ENCODE assay signal across 16 cellular contexts in genomic region chr2:234994340-234995321, GRCh38. TPM values are rescaled to one million over a fixed set of nuclear protein-coding genes. Genes with fewer than 3 reads are reported as not detected.
A peak's percentile ranks its signal among the peaks of the same experiment; 100 is the strongest.
DNase-seq lines count a peak whose midpoint lies in the region; ATAC-seq, FAIRE-seq and TF ChIP-seq lines count a peak whose summit lies in the region.
"Had no signal": no experiment of that assay in that cellular context is flagged by ENCODE, and none has a peak within 500 bp of the region (broad histone marks: within the 10 kb centered on the region; RNA-seq: fewer than 3 reads in every experiment).

No MANE protein-coding gene starts in this region.

- H3K4me1 ChIP-seq in Caco-2: peaks cover 57% of the 10 kb centered on the region
- peaks cover 11% of the 10 kb centered on the region for H3K4me1 ChIP-seq in fibroblast of lung (ENCODE audit: control insufficient read depth, extremely low read depth, insufficient read depth, low read length)
- H3K4me1 ChIP-seq in pancreas: peaks cover 52 to 64% (median 54%) of the 10 kb centered on the region in 3 donors
- H3K4me1 ChIP-seq: parathyroid adenoma had no signal

- ATAC-seq in pancreas (peak in 2 of 4 donors; percentile 5 to 6), T-helper 17 cell (no peak)
- ATAC-seq: activated T-cell treated with anti-CD3 and anti-CD28 coated beads, Interleukin-2, amount 50 U/mL, for 72 hours; effector memory CD8-positive, alpha-beta T cell had no signal

- peaks cover 3% of the 10 kb centered on the region for H4K20me1 ChIP-seq in fibroblast of lung (ENCODE audit: control insufficient read depth, extremely low read depth, insufficient read depth, low read length)

- H3K27me3 ChIP-seq in Caco-2 (replicated peaks; ENCODE audit: control insufficient read depth, insufficient read depth, low read length) (no peaks in the 10 kb centered on the region), fibroblast of lung (ENCODE audit: control insufficient read depth, insufficient read depth, low read length) (no peaks in the 10 kb centered on the region), pancreas (no peaks in the 10 kb centered on the region)

- H3K4me3 Mint-ChIP-seq in Caco-2 (ENCODE audit: unreplicated experiment) (peak overlapping the region; percentile 7), T-helper 17 cell (no peak overlapping the region)
- H3K4me3 Mint-ChIP-seq: activated T-cell treated with anti-CD3 and anti-CD28 coated beads, Interleukin-2, amount 50 U/mL, for 72 hours; effector memory CD8-positive, alpha-beta T cell had no signal

- DNase-seq in Caco-2 (no peak), NCI-H460 (ENCODE audit: extremely low read depth, low read depth) (peak; percentile 14), fibroblast of lung (ENCODE audit: low read depth in 2 of 2) (peak in 1 of 2 donors; percentile 36), pancreas (peak in 1 of 6 donors; percentile 17), T1000 (lab: John Stamatoyannopoulos, UW) (no peak), EL (no peak), T-helper 17 cell (no peak), AML-193 (lab: John Stamatoyannopoulos, UW) (no peak)
- DNase-seq: activated T-cell treated with anti-CD3 and anti-CD28 coated beads, Interleukin-2, amount 50 U/mL, for 72 hours; amniotic stem cell; effector memory CD8-positive, alpha-beta T cell; GF-D8; NCI-H187; SW 1271 had no signal

- intact Hi-C loops in Caco-2 (cut with micrococcal nuclease; ENCODE audit: unreplicated experiment): no loop called here
- intact Hi-C loops in pancreas (cut with DNase I): loop anchor here in 2 of 3 donors (5.0 to 10.0 kb wide), 2 partner anchors 42 to 50 kb away; partner anchors contain the start of gene SH3BP4 (in 1 of the 2)

- no peak overlapping the region for H3K9ac ChIP-seq in fibroblast of lung (ENCODE audit: insufficient read depth, low read length)
- H3K9ac ChIP-seq: parathyroid adenoma had no signal

- H3K4me3 ChIP-seq in Caco-2 (ENCODE audit: low read depth, low read length) (no peak overlapping the region), fibroblast of lung (replicated peaks in 1 of 4; ENCODE audit: control extremely low read depth in 1 of 4, insufficient read depth in 1 of 4, low read depth in 3 of 4, low read length in 4 of 4) (no peak overlapping the region), pancreas (no peak overlapping the region)

- 73 to 75% methylated on average over 29 of the region's 29 CpGs for WGBS in pancreas, 2 donors

- POLR2A ChIA-PET in Caco-2 (lab: Charles Lee): no interaction called here

- no peak overlapping the region for H2AFZ ChIP-seq in fibroblast of lung (ENCODE audit: low read length)
- H2AFZ ChIP-seq: parathyroid adenoma had no signal

- H3K36me3 Mint-ChIP-seq in Caco-2 (ENCODE audit: insufficient read depth, unreplicated experiment) (peaks cover 24% of the 10 kb centered on the region), T-helper 17 cell (ENCODE audit: low read depth) (no peaks in the 10 kb centered on the region)

- peaks cover 21% of the 10 kb centered on the region for H3K4me1 Mint-ChIP-seq in Caco-2 (ENCODE audit: low read depth, unreplicated experiment)
- H3K4me1 Mint-ChIP-seq in T-helper 17 cell: peaks cover 7% of the 10 kb centered on the region

- BruUV-seq in Caco-2 (replicated peaks; lab: Mats Ljungman, UMichigan): no TSS peak

- H3K27ac Mint-ChIP-seq in Caco-2 (ENCODE audit: unreplicated experiment) (peak overlapping the region; percentile 85), T-helper 17 cell (no peak overlapping the region)
- H3K27ac Mint-ChIP-seq: activated T-cell treated with anti-CD3 and anti-CD28 coated beads, Interleukin-2, amount 50 U/mL, for 72 hours; effector memory CD8-positive, alpha-beta T cell had no signal

- CTCF ChIA-PET in Caco-2 (lab: Charles Lee): no interaction called here

- H3K36me3 ChIP-seq in Caco-2 (ENCODE audit: control insufficient read depth, insufficient read depth, low read length) (no peaks in the 10 kb centered on the region), fibroblast of lung (ENCODE audit: control insufficient read depth, insufficient read depth, low read length) (peaks cover 32% of the 10 kb centered on the region), pancreas (peaks cover 0 to 5% (median 0%) of the 10 kb centered on the region in 3 donors)

- no peak for FAIRE-seq in pancreas (lab: Jason Lieb, UNC)

- H3K27ac ChIP-seq in fibroblast of lung (ENCODE audit: insufficient read depth, low read length): peak overlapping the region; percentile 19
- peak overlapping the region; percentile 32 to 69 (median 56) for H3K27ac ChIP-seq in pancreas
- H3K27ac ChIP-seq: parathyroid adenoma had no signal

- H3K27me3 Mint-ChIP-seq in Caco-2 (ENCODE audit: insufficient read depth, unreplicated experiment) (no peaks in the 10 kb centered on the region), T-helper 17 cell (peaks cover 44% of the 10 kb centered on the region)

- H3K79me2 ChIP-seq in fibroblast of lung (ENCODE audit: control insufficient read depth, insufficient read depth, low read length): peaks cover 98% of the 10 kb centered on the region
- H3K79me2 ChIP-seq: parathyroid adenoma had no signal

- TF ChIP-seq CTCF in Caco-2 (IDR thresholded peaks at IDR 0.05; ENCODE audit: insufficient read depth in 1 of 2, low read depth in 1 of 2, low read length in 1 of 2, severe bottlenecking in 1 of 2, unreplicated experiment in 1 of 2): no peak
- TF ChIP-seq CTCF in fibroblast of lung (conservative IDR thresholded peaks at IDR 0.05 in 1 of 2, IDR thresholded peaks at IDR 0.05 in 1 of 2; ENCODE audit: low read depth in 1 of 2, low read length in 2 of 2): no peak
- no peak for TF ChIP-seq CTCF in pancreas (IDR thresholded peaks at IDR 0.05)

- H3K9me3 Mint-ChIP-seq in Caco-2 (ENCODE audit: unreplicated experiment): no peaks in the 10 kb centered on the region
- H3K9me3 Mint-ChIP-seq: activated T-cell treated with anti-CD3 and anti-CD28 coated beads, Interleukin-2, amount 50 U/mL, for 72 hours; effector memory CD8-positive, alpha-beta T cell; IgD-negative memory B cell had no signal

- no peaks in the 10 kb centered on the region for H3K9me3 ChIP-seq in Caco-2
- H3K9me3 ChIP-seq in fibroblast of lung (ENCODE audit: control insufficient read depth, insufficient read depth, low read depth, low read length): no peaks in the 10 kb centered on the region
- H3K9me3 ChIP-seq in pancreas: no peaks in the 10 kb centered on the region
- no peaks in the 10 kb centered on the region for H3K9me3 ChIP-seq in T-helper 17 cell (ENCODE audit: control insufficient read depth, low read length, poor library complexity, severe bottlenecking)

- H3K4me2 ChIP-seq in fibroblast of lung (ENCODE audit: extremely low read depth, insufficient read depth, low read length): no peak overlapping the region

RNA-seq across cellular contexts. Expression of gene SH3BP4, which starts 42.8 kb away (rescaled TPM):
- total RNA-seq in Caco-2 (2022) (29.1 and 29.9 TPM in 2 replicates), fibroblast of lung (36.5 and 74.8 TPM in 2 replicates), pancreas (10 to 100 TPM; 61.6 to 99.7 (median 64.0) TPM), T-helper 17 cell (under 1 TPM; 0.15 to 0.94 TPM)
- 28.2 and 36.9 TPM in 2 replicates for total RNA-seq in NCI-H460 (2014; rRNA removed; shearing (Covaris generic))
- polyA plus RNA-seq in NCI-H460 (2014; cell fraction: nucleus; rRNA removed): 9.6 and 10.6 TPM in 2 replicates
- polyA plus RNA-seq in fibroblast of lung (86.6 and 150 TPM in 2 replicates), pancreas (10 to 100 TPM; 20.5 to 22.1 TPM)
- polyA plus RNA-seq in fibroblast of lung (2012): 68.3 and 92.3 TPM in 2 replicates
- polyA minus RNA-seq in fibroblast of lung (ENCODE audit: low replicate concordance): 287 and 396 TPM in 2 replicates

Comparison
In these comparisons a context has a peak if more than half of its experiments do, and no peak if none do; other contexts are left out.
1. RNA of gene SH3BP4, which starts 42.8 kb away (total RNA-seq): 36.5 to 74.8 TPM in fibroblast of lung, 61.6 to 99.7 TPM in pancreas, 29.1 to 29.9 TPM in Caco-2 and 28.2 to 36.9 TPM in NCI-H460; 0.15 to 0.94 TPM in T-helper 17 cell; every median in the first group is over 10 times any median in the second.